ENCODE assay signal across 7 cellular contexts in genomic region chr7:140625908-140626868, GRCh38. TPM values are rescaled to one million over a fixed set of nuclear protein-coding genes. Genes with fewer than 3 reads are reported as not detected.
A peak's percentile ranks its signal among the peaks of the same experiment; 100 is the strongest.
DNase-seq lines count a peak whose midpoint lies in the region; ATAC-seq, FAIRE-seq and TF ChIP-seq lines count a peak whose summit lies in the region.

No MANE protein-coding gene starts in this region.

- peak; percentile 95 for DNase-seq in astrocyte (ENCODE audit: low read depth)
- peak in 44 of 51 donors; percentile 5 to 82 (median 56) for DNase-seq in hypothalamus (lab: John Stamatoyannopoulos, UW)
- peak; percentile 96 for DNase-seq in skeletal muscle cell (ENCODE audit: low read depth)
- DNase-seq in mesenteric fat pad (ENCODE audit: low spot score): no peak
- no peak for DNase-seq in activated naive CD4-positive, alpha-beta T cell (lab: John Stamatoyannopoulos, UW)

- H2AFZ ChIP-seq in astrocyte (ENCODE audit: low read depth, low read length): peak overlapping the region; percentile 35

- no peaks in the 10 kb centered on the region for H3K27me3 ChIP-seq in HUES64 (ENCODE audit: insufficient read depth, low read length)
- no peaks in the 10 kb centered on the region for H3K27me3 ChIP-seq in astrocyte (ENCODE audit: insufficient read depth, low read length)

- peaks cover 30% of the 10 kb centered on the region for H3K4me1 Mint-ChIP-seq in astrocyte (ENCODE audit: low read depth, unreplicated experiment)

- 59% methylated on average over 17 of the region's 17 CpGs for WGBS in HUES64

- peaks cover 2% of the 10 kb centered on the region for H3K9me3 Mint-ChIP-seq in astrocyte (ENCODE audit: unreplicated experiment)

- H3K79me2 ChIP-seq in astrocyte (ENCODE audit: insufficient read depth, low read length): peaks cover 16% of the 10 kb centered on the region

- peak; percentile 87 for FAIRE-seq in astrocyte (lab: Jason Lieb, UNC)

- peak overlapping the region; percentile 99 for H3K27ac Mint-ChIP-seq in astrocyte (ENCODE audit: unreplicated experiment)

- H3K27ac ChIP-seq in HUES64 (ENCODE audit: low read depth, low read length) (peak overlapping the region; percentile 72), astrocyte (ENCODE audit: low read depth, low read length) (peak overlapping the region; percentile 90)

- H3K4me1 ChIP-seq in HUES64 (ENCODE audit: insufficient read depth, low read length) (peaks cover 15% of the 10 kb centered on the region), astrocyte (ENCODE audit: insufficient read depth, low read length) (peaks cover 41% of the 10 kb centered on the region)

- H3K36me3 Mint-ChIP-seq in astrocyte (ENCODE audit: low read depth, unreplicated experiment): peaks cover 5% of the 10 kb centered on the region

- no peak overlapping the region for H3K4me3 ChIP-seq in HUES64 (ENCODE audit: low read length)
- H3K4me3 ChIP-seq in astrocyte (ENCODE audit: insufficient read depth, low read depth, low read length): peak overlapping the region; percentile 19
- no peak overlapping the region for H3K4me3 ChIP-seq in skeletal muscle cell (ENCODE audit: low read depth, low read length)

- no peaks in the 10 kb centered on the region for H3K9me3 ChIP-seq in HUES64 (ENCODE audit: insufficient read depth, low read depth, low read length)
- no peaks in the 10 kb centered on the region for H3K9me3 ChIP-seq in astrocyte (ENCODE audit: insufficient read depth, low read depth, low read length)

- H3K36me3 ChIP-seq in HUES64 (ENCODE audit: insufficient read depth, low read length) (no peaks in the 10 kb centered on the region), astrocyte (ENCODE audit: insufficient read depth, low read length) (no peaks in the 10 kb centered on the region)

- H4K20me1 ChIP-seq in astrocyte (ENCODE audit: insufficient read depth, low read length): no peaks in the 10 kb centered on the region

- ATAC-seq in HG03521 (IDR thresholded peaks at IDR 0.05; ENCODE audit: unreplicated experiment): no peak

- no peak for TF ChIP-seq CTCF in astrocyte (IDR thresholded peaks at IDR 0.05; ENCODE audit: insufficient read depth, low read depth, low read length)

- peak overlapping the region; percentile 63 for H3K4me2 ChIP-seq in astrocyte (ENCODE audit: low read length)

- H3K9ac ChIP-seq in HUES64 (ENCODE audit: low read depth, low read length) (peak overlapping the region; percentile 54), astrocyte (ENCODE audit: low read length) (peak overlapping the region; percentile 61)

- no peaks in the 10 kb centered on the region for H3K27me3 Mint-ChIP-seq in astrocyte (ENCODE audit: low read depth, unreplicated experiment)

- peak overlapping the region; percentile 34 for H3K4me3 Mint-ChIP-seq in astrocyte (ENCODE audit: unreplicated experiment)

RNA-seq across cellular contexts. Expression of gene DENND2A, which starts 14.4 kb away (rescaled TPM):
- 9.5 TPM for polyA plus RNA-seq in HUES64 (2013, experiment 1 of 2)
- 12.8 TPM for polyA plus RNA-seq in HUES64 (2013, experiment 2 of 2)
- total RNA-seq in astrocyte: 41.7 and 42.1 TPM in 2 replicates
- total RNA-seq in mesenteric fat pad: 24.6 TPM

RNA-seq across cellular contexts. Expression of gene ADCK2, which starts 46.6 kb away (rescaled TPM):
- polyA plus RNA-seq in HUES64 (2013, experiment 1 of 2): 3.0 TPM
- 4.1 TPM for polyA plus RNA-seq in HUES64 (2013, experiment 2 of 2)
- total RNA-seq in astrocyte (11.5 and 12.4 TPM in 2 replicates), mesenteric fat pad (13.3 TPM)

Comparison
In these comparisons a context has a peak if more than half of its experiments do, and no peak if none do; other contexts are left out.
1. DNase-seq: peak in astrocyte (single experiment), hypothalamus (44 of 51) and skeletal muscle cell (single experiment); none in mesenteric fat pad (single experiment) and activated naive CD4-positive, alpha-beta T cell (0 of 4).